ENCODE assay signal across 8 cellular contexts in genomic region chr15:79380755-79381499, GRCh38. TPM values are rescaled to one million over a fixed set of nuclear protein-coding genes. Genes with fewer than 3 reads are reported as not detected.
DNase-seq lines count a peak whose midpoint lies in the region; ATAC-seq and TF ChIP-seq lines count a peak whose summit lies in the region.

No MANE protein-coding gene starts in this region.

- no peak overlapping the region for H4K8ac ChIP-seq in trophoblast cell (ENCODE audit: low read depth, low read length)

- TF ChIP-seq CTCF in BJ (IDR thresholded peaks at IDR 0.05; ENCODE audit: insufficient read depth, low read depth, low read length) (peak; percentile 89), Loucy (conservative IDR thresholded peaks at IDR 0.05; ENCODE audit: low read length) (peak; percentile 97), type B pancreatic cell (conservative IDR thresholded peaks at IDR 0.05) (peak; percentile 94)

- peak; percentile 9 for DNase-seq in BJ (ENCODE audit: low read depth)
- DNase-seq in SJCRH30 = peak; percentile 62 to 82
- DNase-seq in activated gamma-delta T cell treated with anti-CD3 and anti-CD28 coated beads, Interleukin-2, amount 50 U/mL, for 16 hours (ENCODE audit: low read depth) = peak; percentile 58
- DNase-seq in globus pallidus (ENCODE audit: low spot score) = peak; percentile 66
- peak; percentile 73 to 88 for DNase-seq in trophoblast cell
- peak; percentile 79 for DNase-seq in type B pancreatic cell (ENCODE audit: extremely low spot score, unreplicated experiment)

- H3K27me3 Mint-ChIP-seq in type B pancreatic cell = no peaks in the 10 kb centered on the region

- H2AFZ ChIP-seq in Loucy (ENCODE audit: low read length) (0 out of 2 replicates have a peak overlapping the region, but pooled peaks have one; percentile 1), trophoblast cell (ENCODE audit: insufficient read depth, low read length, poor library complexity) (no peak overlapping the region)

- H3K36me3 ChIP-seq in BJ (ENCODE audit: control insufficient read depth, insufficient read depth, low read length) = no peaks in the 10 kb centered on the region; the same call in 1 of the 2 replicates
- H3K36me3 ChIP-seq in Loucy (ENCODE audit: insufficient read depth, low read length) = no peaks in the 10 kb centered on the region
- no peaks in the 10 kb centered on the region for H3K36me3 ChIP-seq in SJCRH30
- no peaks in the 10 kb centered on the region for H3K36me3 ChIP-seq in trophoblast cell (ENCODE audit: control insufficient read depth in 1 of 2, insufficient read depth in 2 of 2, low read length in 2 of 2)

- no peaks in the 10 kb centered on the region for H3K79me2 ChIP-seq in Loucy (ENCODE audit: insufficient read depth, low read length)
- H3K79me2 ChIP-seq in trophoblast cell (ENCODE audit: control insufficient read depth, insufficient read depth, low read length, poor library complexity) = no peaks in the 10 kb centered on the region

- H3K4me3 Mint-ChIP-seq in type B pancreatic cell = no peak overlapping the region

- H3K27ac ChIP-seq in SJCRH30 (no peak overlapping the region), trophoblast cell (ENCODE audit: low read depth, low read length) (no peak overlapping the region)

- H3K9me2 ChIP-seq in Loucy (replicated peaks; ENCODE audit: low read depth, low read length) = no peaks in the 10 kb centered on the region

- peak; percentile 83 for ATAC-seq in GM19372 (IDR thresholded peaks at IDR 0.05; ENCODE audit: low read depth, unreplicated experiment)

- WGBS in trophoblast cell (ENCODE audit: extremely low coverage, insufficient coverage, insufficient read length) = no CpG with 5 or more reads among the region's 4 CpGs

- no peak overlapping the region for H3K14ac ChIP-seq in trophoblast cell (ENCODE audit: low read length)

- H2BK120ac ChIP-seq in trophoblast cell (ENCODE audit: insufficient read depth, low read length, poor library complexity) = no peak overlapping the region

- H2BK12ac ChIP-seq in trophoblast cell (ENCODE audit: low read length) = no peak overlapping the region

- no peak overlapping the region for H3K4ac ChIP-seq in trophoblast cell (ENCODE audit: low read depth, low read length)

- H3K36me3 Mint-ChIP-seq in type B pancreatic cell = no peaks in the 10 kb centered on the region

- CTCF ChIA-PET in BJ (lab: Yijun Ruan, JAX) = interaction anchor here (0.6 to 8.9 kb wide), 45 partner anchors 8 to 833 kb away, joined by 3 to 244 read pairs (median 4); partner anchors contain the start of gene MINAR1

- H2AK5ac ChIP-seq in trophoblast cell (ENCODE audit: low read length) = no peak overlapping the region

- no peak overlapping the region for H3K18ac ChIP-seq in trophoblast cell (ENCODE audit: low read length)

- POLR2A ChIA-PET in BJ (lab: Charles Lee) = interaction anchor here (0.6 kb wide), 1 partner anchor 334 kb away, joined by 15 read pairs; no protein-coding TSS in a partner anchor

- H3K4me1 ChIP-seq in Loucy (ENCODE audit: insufficient read depth, low read length, poor library complexity, severe bottlenecking) = no peaks in the 10 kb centered on the region
- 0 out of 2 replicates have a peak, but pooled peaks cover 3% of the 10 kb centered on the region for H3K4me1 ChIP-seq in SJCRH30
- no peaks in the 10 kb centered on the region for H3K4me1 ChIP-seq in trophoblast cell (ENCODE audit: control insufficient read depth in 1 of 2, insufficient read depth in 2 of 2, low read length in 2 of 2)

- no peaks in the 10 kb centered on the region for H4K20me1 ChIP-seq in Loucy (ENCODE audit: insufficient read depth, low read length, poor library complexity, severe bottlenecking)

- no peak overlapping the region for H4K91ac ChIP-seq in trophoblast cell (ENCODE audit: low read depth, low read length)

- H3K9me3 ChIP-seq in Loucy (ENCODE audit: insufficient read depth, low read depth, low read length) (no peaks in the 10 kb centered on the region), SJCRH30 (replicated peaks) (no peaks in the 10 kb centered on the region), trophoblast cell (ENCODE audit: insufficient read depth, low read depth, low read length) (peaks cover 2% of the 10 kb centered on the region)

- no peak overlapping the region for H3K27ac Mint-ChIP-seq in type B pancreatic cell

- H3K4me2 ChIP-seq in Loucy (ENCODE audit: low read depth, low read length, poor library complexity, severe bottlenecking) (no peak overlapping the region), trophoblast cell (ENCODE audit: low read length) (no peak overlapping the region)

- no peak overlapping the region for H3K9ac ChIP-seq in Loucy (ENCODE audit: low read depth, low read length, poor library complexity, severe bottlenecking)
- no peak overlapping the region for H3K9ac ChIP-seq in trophoblast cell (ENCODE audit: low read length)

- no peaks in the 10 kb centered on the region for H3K9me3 Mint-ChIP-seq in type B pancreatic cell

- H3K4me3 ChIP-seq in BJ (ENCODE audit: low read depth, low read length) (no peak overlapping the region), Loucy (ENCODE audit: low read length, poor library complexity, severe bottlenecking) (no peak overlapping the region), SJCRH30 (no peak overlapping the region), trophoblast cell (ENCODE audit: low read depth, low read length) (no peak overlapping the region)

- H4K12ac ChIP-seq in trophoblast cell (ENCODE audit: low read depth, low read length) = no peak overlapping the region

- H3K4me1 Mint-ChIP-seq in type B pancreatic cell (ENCODE audit: unreplicated experiment) = peaks cover 4% of the 10 kb centered on the region

- H3K27me3 ChIP-seq in BJ (ENCODE audit: control insufficient read depth, insufficient read depth, low read length) (no peaks in the 10 kb centered on the region), Loucy (ENCODE audit: insufficient read depth, low read length, poor library complexity, severe bottlenecking) (no peaks in the 10 kb centered on the region), SJCRH30 (no peaks in the 10 kb centered on the region), trophoblast cell (ENCODE audit: insufficient read depth, low read length) (no peaks in the 10 kb centered on the region)

- H3K79me1 ChIP-seq in trophoblast cell (ENCODE audit: low read length) = no peaks in the 10 kb centered on the region

- no peak overlapping the region for H3K23ac ChIP-seq in trophoblast cell (ENCODE audit: low read length)

- no peaks in the 10 kb centered on the region for H3F3A ChIP-seq in Loucy (ENCODE audit: low read depth)

- no peak overlapping the region for H2BK5ac ChIP-seq in trophoblast cell (ENCODE audit: low read depth, low read length, poor library complexity)

RNA-seq across cellular contexts. Expression of gene MINAR1, which starts 51.2 kb away (rescaled TPM):
- 0.37 and 0.43 TPM in 2 replicates for polyA plus RNA-seq in BJ (2011; rRNA removed)
- 1.2 and 1.3 TPM in 2 replicates for polyA minus RNA-seq in BJ (2011; rRNA and poly(A)+ RNA removed)
- total RNA-seq in SJCRH30 (2014; rRNA removed; shearing (Covaris generic)) = 0.69 and 0.79 TPM in 2 replicates
- 1.5 and 1.7 TPM in 2 replicates for polyA plus RNA-seq in trophoblast cell (2013)
- 1.1 and 3.0 TPM in 2 replicates for total RNA-seq in type B pancreatic cell (ENCODE audit: low replicate concordance)

Comparison
In these comparisons a context has a peak if more than half of its experiments do, and no peak if none do; other contexts are left out.
1. DNase-seq: peak in every context shown above with its lines; median percentile 80 in trophoblast cell; 79 in type B pancreatic cell; 72 in SJCRH30; 66 in globus pallidus; 58 in activated gamma-delta T cell treated with anti-CD3 and anti-CD28 coated beads, Interleukin-2, amount 50 U/mL, for 16 hours; 9 in BJ.